Comparison of ENCODE assay signal across 12 cellular contexts in the genomic region with DNA sequence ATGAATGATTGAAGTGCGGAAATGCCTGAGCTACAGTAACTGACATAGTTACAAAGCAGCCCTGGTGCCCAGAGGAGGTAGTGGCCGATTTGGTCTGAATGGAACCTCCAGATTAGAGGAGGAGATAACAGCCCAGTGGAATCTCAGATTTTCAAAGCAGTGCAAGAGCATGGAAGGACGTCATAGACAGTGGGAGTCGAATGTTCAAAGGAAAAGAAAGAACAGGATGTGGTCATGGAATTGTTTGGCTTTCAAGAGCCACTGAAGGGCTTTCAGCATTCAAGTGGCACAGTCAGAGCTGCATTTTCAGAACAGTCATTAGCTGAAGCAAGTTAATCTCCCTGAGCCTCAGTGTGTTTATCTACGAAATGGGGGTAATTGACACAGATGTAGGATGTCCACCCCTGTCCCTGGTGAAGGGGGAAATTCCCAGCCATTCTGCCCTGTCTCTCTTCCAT.
DNase-seq lines count a peak whose midpoint lies in the region; ATAC-seq, FAIRE-seq and TF ChIP-seq lines count a peak whose summit lies in the region.
"Had no signal": no experiment of that assay in that cellular context is flagged by ENCODE, and none has a peak within 500 bp of the region (broad histone marks: within the 10 kb centered on the region; RNA-seq: fewer than 3 reads in every experiment).

No MANE protein-coding gene starts in this region.

- no peaks in the 10 kb centered on the region for H4K20me1 ChIP-seq in endothelial cell of umbilical vein (replicated peaks; ENCODE audit: control insufficient read depth, extremely low read depth, insufficient read depth, low read length)

- CTCF ChIA-PET in activated CD4-positive, alpha-beta T cell treated with anti-CD3 and anti-CD28 coated beads, Interleukin-2, amount 10 ng/mL, durations not matched to agents 7 days and 5 days (lab: Charles Lee): interaction anchor here (0.9 to 1.4 kb wide), 2 partner anchors 33 to 37 kb away, joined by 3 to 4 read pairs; no protein-coding TSS in a partner anchor
- CTCF ChIA-PET in endothelial cell of umbilical vein (lab: Charles Lee): interaction anchor here (0.8 to 2.4 kb wide), 6 partner anchors 16 to 353 kb away, joined by 3 to 18 read pairs (median 4); partner anchors contain the start of gene CACNG3

- H3K4me2 ChIP-seq in endothelial cell of umbilical vein (ENCODE audit: insufficient read depth, low read length): peak overlapping the region; percentile 83

- H3K27ac Mint-ChIP-seq in activated CD4-positive, alpha-beta T cell treated with anti-CD3 and anti-CD28 coated beads, Interleukin-2, amount 10 ng/mL, durations not matched to agents 7 days and 5 days: peak overlapping the region; percentile 71
- H3K27ac Mint-ChIP-seq: mesothelial cell of epicardium had no signal

- H3K9me3 ChIP-seq in endothelial cell of umbilical vein (replicated peaks; ENCODE audit: control insufficient read depth, insufficient read depth, low read length) (no peaks in the 10 kb centered on the region), mucosa of descending colon (no peaks in the 10 kb centered on the region)
- H3K9me3 ChIP-seq: Peyer's patch had no signal

- no peaks in the 10 kb centered on the region for H3K27me3 Mint-ChIP-seq in activated CD4-positive, alpha-beta T cell treated with anti-CD3 and anti-CD28 coated beads, Interleukin-2, amount 10 ng/mL, durations not matched to agents 7 days and 5 days

- dilution Hi-C loops in endothelial cell of umbilical vein (cut with MboI; ENCODE audit: extremely low pct_ligation_motif_present, low sequenced_read_pairs): no loop called here

- H3K36me3 Mint-ChIP-seq in activated CD4-positive, alpha-beta T cell treated with anti-CD3 and anti-CD28 coated beads, Interleukin-2, amount 10 ng/mL, durations not matched to agents 7 days and 5 days (ENCODE audit: low read depth): peaks cover 32% of the 10 kb centered on the region
- H3K36me3 Mint-ChIP-seq: mesothelial cell of epicardium had no signal

- H3K4me1 ChIP-seq in endothelial cell of umbilical vein (ENCODE audit: control insufficient read depth, extremely low read depth, insufficient read depth, low read length) (peaks cover 36% of the 10 kb centered on the region), mucosa of descending colon (ENCODE audit: low read depth) (no peaks in the 10 kb centered on the region)
- H3K4me1 ChIP-seq: Peyer's patch had no signal

- no peaks in the 10 kb centered on the region for H3K79me2 ChIP-seq in endothelial cell of umbilical vein (ENCODE audit: control insufficient read depth, insufficient read depth, low read length)

- peak overlapping the region in 1 of 3 experiments; percentile 30 for H3K4me3 ChIP-seq in endothelial cell of umbilical vein (replicated peaks in 1 of 3; ENCODE audit: insufficient read depth in 1 of 3, low read depth in 1 of 3, low read length in 3 of 3)
- no peak overlapping the region for H3K4me3 ChIP-seq in mucosa of descending colon
- H3K4me3 ChIP-seq: Peyer's patch had no signal

- H3K36me3 ChIP-seq in endothelial cell of umbilical vein (ENCODE audit: control insufficient read depth in 2 of 2, extremely low read depth in 1 of 2, insufficient read depth in 2 of 2, low read length in 2 of 2): no peaks in the 10 kb centered on the region
- no peaks in the 10 kb centered on the region for H3K36me3 ChIP-seq in mucosa of descending colon (ENCODE audit: low read depth)
- H3K36me3 ChIP-seq: Peyer's patch had no signal

- H3K9me1 ChIP-seq in endothelial cell of umbilical vein (replicated peaks; ENCODE audit: control insufficient read depth, extremely low read depth, insufficient read depth, low read length): no peaks in the 10 kb centered on the region

- POLR2A ChIA-PET in activated CD4-positive, alpha-beta T cell treated with anti-CD3 and anti-CD28 coated beads, Interleukin-2, amount 10 ng/mL, durations not matched to agents 7 days and 5 days (lab: Charles Lee): no interaction called here
- POLR2A ChIA-PET in endothelial cell of umbilical vein (lab: Charles Lee): no interaction called here

- peak; percentile 10 to 17 for TF ChIP-seq CTCF in endothelial cell of umbilical vein (IDR thresholded peaks at IDR 0.05; ENCODE audit: extremely low read depth in 1 of 2, insufficient read depth in 1 of 2, low read depth in 1 of 2, low read length in 2 of 2)
- no peak for TF ChIP-seq CTCF in mucosa of descending colon (IDR thresholded peaks at IDR 0.05)

- peaks cover 31% of the 10 kb centered on the region for H3K4me1 Mint-ChIP-seq in activated CD4-positive, alpha-beta T cell treated with anti-CD3 and anti-CD28 coated beads, Interleukin-2, amount 10 ng/mL, durations not matched to agents 7 days and 5 days

- no peaks in the 10 kb centered on the region for H3K27me3 ChIP-seq in endothelial cell of umbilical vein (ENCODE audit: control insufficient read depth in 2 of 2, insufficient read depth in 2 of 2, low read length in 2 of 2)
- H3K27me3 ChIP-seq: Peyer's patch had no signal

- peak overlapping the region; percentile 97 for H3K27ac ChIP-seq in endothelial cell of umbilical vein (ENCODE audit: insufficient read depth, low read depth, low read length)
- H3K27ac ChIP-seq: Peyer's patch had no signal

- no peaks in the 10 kb centered on the region for H3K9me3 Mint-ChIP-seq in activated CD4-positive, alpha-beta T cell treated with anti-CD3 and anti-CD28 coated beads, Interleukin-2, amount 10 ng/mL, durations not matched to agents 7 days and 5 days
- H3K9me3 Mint-ChIP-seq: mesothelial cell of epicardium had no signal

- H2AFZ ChIP-seq in endothelial cell of umbilical vein (ENCODE audit: low read depth, low read length): peak overlapping the region; percentile 67

- no TSS peak for BruUV-seq in endothelial cell of umbilical vein (replicated peaks; lab: Mats Ljungman, UMichigan)

- ATAC-seq in HG03565 (IDR thresholded peaks at IDR 0.05; ENCODE audit: unreplicated experiment) (no peak), mucosa of descending colon (no peak)

- FAIRE-seq in endothelial cell of umbilical vein (lab: Jason Lieb, UNC) (peak; percentile 95), urothelium cell line (lab: Jason Lieb, UNC) (no peak)

- peak; percentile 2 to 5 for DNase-seq in stimulated activated CD4-positive, alpha-beta T cell treated with anti-CD3 and anti-CD28 coated beads, Interleukin-15, amount 100 ng/mL, for 48 hours (ENCODE audit: low read depth in 2 of 2)
- no peak for DNase-seq in stimulated activated CD4-positive, alpha-beta T cell treated with anti-CD3 and anti-CD28 coated beads, Interleukin-12 subunit alpha, Interleukin-12 subunit beta, amount 100 ng/mL, for 4 hours
- peak; percentile 30 for DNase-seq in activated CD4-positive, alpha-beta T cell treated with anti-CD3 and anti-CD28 coated beads, Interleukin-2, amount 10 ng/mL, durations not matched to agents 7 days and 5 days
- DNase-seq in endothelial cell of umbilical vein (ENCODE audit: low read depth, low spot score) (peak; percentile 88), urothelium cell line (ENCODE audit: low spot score) (peak; percentile 35), HK-2 (ENCODE audit: unreplicated experiment) (no peak), mucosa of descending colon (no peak)
- DNase-seq: activated CD4-positive, CD25-positive, alpha-beta regulatory T cell treated with anti-CD3 and anti-CD28 coated beads, Interleukin-2, amount 50 U/mL, for 72 hours; Peyer's patch; substantia nigra had no signal

- no peak for TF ChIP-seq POLR2A in endothelial cell of umbilical vein (IDR thresholded peaks at IDR 0.05; ENCODE audit: low read depth, low read length)

- no peak overlapping the region for H3K4me3 Mint-ChIP-seq in activated CD4-positive, alpha-beta T cell treated with anti-CD3 and anti-CD28 coated beads, Interleukin-2, amount 10 ng/mL, durations not matched to agents 7 days and 5 days
- H3K4me3 Mint-ChIP-seq: mesothelial cell of epicardium had no signal

- peak overlapping the region; percentile 59 for H3K9ac ChIP-seq in endothelial cell of umbilical vein (replicated peaks; ENCODE audit: extremely low read depth, insufficient read depth, low read length)

- intact Hi-C loops in endothelial cell of umbilical vein (cut with micrococcal nuclease): loop anchor here (2.0 kb wide), 1 partner anchor 105 kb away; the partner anchor contains the start of gene CACNG3
- intact Hi-C loops in mucosa of descending colon (cut with DNase I, micrococcal nuclease): no loop called here

TF ChIP-seq in endothelial cell of umbilical vein, 7 proteins besides CTCF, POLR2A, EP300 and RAD21:
- TF ChIP-seq FOS (IDR thresholded peaks at IDR 0.05; ENCODE audit: borderline replicate concordance, insufficient read depth, low read length) (peak; percentile 65), GATA2 (IDR thresholded peaks at IDR 0.05; ENCODE audit: insufficient read depth, insufficient read length, low read depth, low read length) (peak; percentile 100), POLR2AphosphoS5 (IDR thresholded peaks at IDR 0.05; ENCODE audit: insufficient read depth, low read depth, low read length) (peak; percentile 65), JUN (IDR thresholded peaks at IDR 0.05; ENCODE audit: borderline replicate concordance, insufficient read depth, insufficient read length, low read depth) (peak; percentile 10), EZH2 (IDR thresholded peaks at IDR 0.05; ENCODE audit: borderline replicate concordance, low read depth, low read length, severe bottlenecking) (no peak), MYC (IDR thresholded peaks at IDR 0.05; ENCODE audit: low read depth, low read length) (no peak)
- TF ChIP-seq, protein P1, sequence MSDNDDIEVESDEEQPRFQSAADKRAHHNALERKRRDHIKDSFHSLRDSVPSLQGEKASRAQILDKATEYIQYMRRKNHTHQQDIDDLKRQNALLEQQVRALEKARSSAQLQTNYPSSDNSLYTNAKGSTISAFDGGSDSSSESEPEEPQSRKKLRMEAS (IDR thresholded peaks at IDR 0.05; ENCODE audit: insufficient read depth, insufficient read length): no peak
TF ChIP-seq in endothelial cell of umbilical vein: peak in this region for 4.

Comparison
In these comparisons a context has a peak if more than half of its experiments do, and no peak if none do; other contexts are left out.
1. DNase-seq: peak in stimulated activated CD4-positive, alpha-beta T cell treated with anti-CD3 and anti-CD28 coated beads, Interleukin-15, amount 100 ng/mL, for 48 hours (2 of 2), activated CD4-positive, alpha-beta T cell treated with anti-CD3 and anti-CD28 coated beads, Interleukin-2, amount 10 ng/mL, durations not matched to agents 7 days and 5 days (single experiment), endothelial cell of umbilical vein (single experiment) and urothelium cell line (single experiment); none in stimulated activated CD4-positive, alpha-beta T cell treated with anti-CD3 and anti-CD28 coated beads, Interleukin-12 subunit alpha, Interleukin-12 subunit beta, amount 100 ng/mL, for 4 hours (single experiment), HK-2 (single experiment) and mucosa of descending colon (0 of 3).